ENCODE assay signal across 1 cellular context in genomic region chr2:223123859-223124610, GRCh38.
TF ChIP-seq lines count a peak whose summit lies in the region.

No MANE protein-coding gene starts in this region.

TF ChIP-seq in GM23338, 12 proteins besides CTCF, POLR2A, EP300 and RAD21 (continued from another document):
- TF ChIP-seq ZNF462 (CRISPR knock-in tag; IDR thresholded peaks at IDR 0.05) (no peak), POLR2AphosphoS5 (IDR thresholded peaks at IDR 0.05; ENCODE audit: low read depth) (no peak), ETS1 (IDR thresholded peaks at IDR 0.05) (no peak)
TF ChIP-seq in GM23338: peak in this region for 0.
